ENCODE assay signal across 17 cellular contexts in the genomic region with DNA sequence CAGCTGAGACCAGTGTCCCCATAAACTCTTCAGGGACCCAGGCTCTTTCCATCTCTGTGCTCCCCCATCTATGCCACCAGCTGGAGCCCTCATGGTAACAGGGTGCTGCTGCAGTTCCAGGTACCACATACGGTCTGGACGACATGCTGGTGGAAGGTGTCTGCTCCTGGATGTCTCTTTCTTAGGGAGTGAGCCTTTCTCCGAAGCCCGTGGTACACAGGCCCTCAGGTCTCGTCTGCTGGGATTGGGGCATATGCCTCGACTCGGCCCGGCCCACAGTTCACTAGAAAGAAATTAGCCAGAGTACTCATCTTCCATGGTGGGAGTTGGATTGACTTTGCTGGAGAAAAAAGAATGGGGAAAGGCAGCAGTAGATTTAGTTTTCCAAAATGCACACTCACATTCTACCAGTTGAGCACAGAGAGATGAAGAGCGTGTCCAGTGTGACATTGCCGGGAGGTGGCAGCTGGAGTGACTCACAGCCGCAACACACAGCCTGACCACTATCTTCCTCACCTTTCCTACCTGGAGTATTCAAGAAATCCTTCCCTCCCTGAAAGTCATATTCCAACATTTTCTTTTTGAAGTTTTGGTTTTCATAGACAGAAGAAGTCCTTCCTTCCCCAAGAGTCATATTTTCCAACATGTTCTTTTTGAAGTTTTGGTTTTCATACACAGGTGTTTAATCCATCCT. TPM values are rescaled to one million over a fixed set of nuclear protein-coding genes. Genes with fewer than 3 reads are reported as not detected.
DNase-seq lines count a peak whose midpoint lies in the region; ATAC-seq, FAIRE-seq and TF ChIP-seq lines count a peak whose summit lies in the region.
"Had no signal": no experiment of that assay in that cellular context is flagged by ENCODE, and none has a peak within 500 bp of the region (broad histone marks: within the 10 kb centered on the region; RNA-seq: fewer than 3 reads in every experiment).

No MANE protein-coding gene starts in this region.

- H3K4me1 ChIP-seq in HepG2 (ENCODE audit: insufficient read depth, low read length) (no peaks in the 10 kb centered on the region), right lobe of liver (no peaks in the 10 kb centered on the region), trophoblast cell (ENCODE audit: control insufficient read depth in 1 of 2, insufficient read depth in 2 of 2, low read length in 2 of 2) (peaks cover 15 to 18% of the 10 kb centered on the region in 2 experiments)

- no peaks in the 10 kb centered on the region for H4K20me1 ChIP-seq in HepG2 (ENCODE audit: insufficient read depth, low read length)
- H4K20me1 ChIP-seq: BLaER1 treated with 17β-estradiol and CSF1 and Interleukin-3, amounts not matched to agents 10 nM and 100 nM had no signal

- no peak overlapping the region for H2BK120ac ChIP-seq in trophoblast cell (ENCODE audit: insufficient read depth, low read length, poor library complexity)

- H2AK5ac ChIP-seq in trophoblast cell (ENCODE audit: low read length), result no peak overlapping the region

- in situ Hi-C loops in HepG2 (cut with HindIII; ENCODE audit: extremely low pct_ligation_motif_present, low pct_unique_long_range_greater_than_20kb), result no loop called here

- POLR2A ChIA-PET in HepG2 (lab: Yijun Ruan, JAX), result no interaction called here

- BruUV-seq in HepG2 (replicated peaks; lab: Mats Ljungman, UMichigan), result no TSS peak

- H2BK12ac ChIP-seq in trophoblast cell (ENCODE audit: low read length), result no peak overlapping the region

- H3K9me3 ChIP-seq in HepG2 (ENCODE audit: low read length) (no peaks in the 10 kb centered on the region), right lobe of liver (no peaks in the 10 kb centered on the region), trophoblast cell (ENCODE audit: insufficient read depth, low read depth, low read length) (no peaks in the 10 kb centered on the region)

- no peak overlapping the region for H3K4me2 ChIP-seq in HepG2 (ENCODE audit: low read depth, low read length)
- no peak overlapping the region for H3K4me2 ChIP-seq in trophoblast cell (ENCODE audit: low read length)
- H3K4me2 ChIP-seq: BLaER1 treated with 17β-estradiol and CSF1 and Interleukin-3, amounts not matched to agents 10 nM and 100 nM had no signal

- H3K4me3 ChIP-seq in HepG2 (replicated peaks in 1 of 3; ENCODE audit: insufficient read depth in 1 of 3, low read depth in 2 of 3, low read length in 3 of 3) (no peak overlapping the region), right lobe of liver (no peak overlapping the region), trophoblast cell (ENCODE audit: low read depth, low read length) (no peak overlapping the region)
- H3K4me3 ChIP-seq: BLaER1 treated with 17β-estradiol and CSF1 and Interleukin-3, amounts not matched to agents 10 nM and 100 nM; GM12878 had no signal

- H3K23ac ChIP-seq in trophoblast cell (ENCODE audit: low read length), result no peak overlapping the region

- H3K18ac ChIP-seq in trophoblast cell (ENCODE audit: low read length), result no peak overlapping the region

- H2AFZ ChIP-seq in HepG2 (ENCODE audit: low read length) (no peak overlapping the region), trophoblast cell (ENCODE audit: insufficient read depth, low read length, poor library complexity) (no peak overlapping the region)

- H3K9ac ChIP-seq in HepG2 (ENCODE audit: insufficient read depth, low read depth, low read length) (no peak overlapping the region), trophoblast cell (ENCODE audit: low read length) (no peak overlapping the region)
- H3K9ac ChIP-seq: BLaER1 treated with 17β-estradiol and CSF1 and Interleukin-3, amounts not matched to agents 10 nM and 100 nM had no signal

- TF ChIP-seq RAD21 in HepG2 (CRISPR knock-in tag; IDR thresholded peaks at IDR 0.05), result no peak

- TF ChIP-seq CTCF in HepG2 (CRISPR knock-in tag; IDR thresholded peaks at IDR 0.05), result peak; percentile 28
- no peak for TF ChIP-seq CTCF in right lobe of liver (IDR thresholded peaks at IDR 0.05)

- no peak for TF ChIP-seq EP300 in HepG2 (IDR thresholded peaks at IDR 0.05; ENCODE audit: low read depth in 2 of 2, low read length in 2 of 2)
- TF ChIP-seq EP300 in HepG2 (CRISPR knock-in tag; IDR thresholded peaks at IDR 0.05; ENCODE audit: borderline replicate concordance), result no peak

- no peak overlapping the region for H3K4ac ChIP-seq in trophoblast cell (ENCODE audit: low read depth, low read length)

- FAIRE-seq in HepG2 (lab: Jason Lieb, UNC), result peak; percentile 75
- FAIRE-seq: GM12878 had no signal

- H3K27me3 ChIP-seq in HepG2 (ENCODE audit: control insufficient read depth in 1 of 2, insufficient read depth in 2 of 2, low read length in 2 of 2), result peaks cover 6 to 49% of the 10 kb centered on the region in 2 experiments; a peak in 4 of 5 replicates
- no peaks in the 10 kb centered on the region for H3K27me3 ChIP-seq in right lobe of liver
- H3K27me3 ChIP-seq in trophoblast cell (ENCODE audit: insufficient read depth, low read length), result no peaks in the 10 kb centered on the region
- H3K27me3 ChIP-seq: BLaER1 treated with 17β-estradiol and CSF1 and Interleukin-3, amounts not matched to agents 10 nM and 100 nM had no signal

- ATAC-seq in HepG2 (peak; percentile 85), right lobe of liver (no peak), GM21737 (IDR thresholded peaks at IDR 0.05; ENCODE audit: unreplicated experiment) (no peak)
- ATAC-seq: GM12878 had no signal

- H3K79me1 ChIP-seq in trophoblast cell (ENCODE audit: low read length), result peaks cover 2% of the 10 kb centered on the region

- no peak overlapping the region for H4K8ac ChIP-seq in trophoblast cell (ENCODE audit: low read depth, low read length)

- DNase-seq in HepG2 (ENCODE audit: low spot score) (no peak), right lobe of liver (no peak), islet precursor cell (peak; percentile 36), trophoblast cell (peak; percentile 49 to 73), 8988T (no peak), COLO829 (ENCODE audit: low spot score) (no peak)
- DNase-seq: ACHN; CD4-positive, CD25-positive, alpha-beta regulatory T cell; DMS79; GOT3; H9 had no signal

- CTCF ChIA-PET in HepG2 (lab: Yijun Ruan, JAX; ENCODE audit: low intra/inter-chr PET ratio, low total read pairs), result interaction anchor here (1.2 kb wide), 1 partner anchor 21 kb away, joined by 3 read pairs; no protein-coding TSS in a partner anchor

- H4K12ac ChIP-seq in trophoblast cell (ENCODE audit: low read depth, low read length), result no peak overlapping the region

- 11% methylated on average over 11 of the region's 11 CpGs for WGBS in HepG2 (ENCODE audit: low lambda C conversion rate)
- WGBS in right lobe of liver (ENCODE audit: insufficient coverage, low coverage, low lambda C conversion rate, missing lambda C conversion rate), result 72% methylated on average over 9 of the region's 11 CpGs
- WGBS in trophoblast cell (ENCODE audit: extremely low coverage, insufficient coverage, insufficient read length), result no CpG with 5 or more reads among the region's 11 CpGs

- H4K91ac ChIP-seq in trophoblast cell (ENCODE audit: low read depth, low read length), result no peak overlapping the region

- H3K79me2 ChIP-seq in HepG2 (ENCODE audit: insufficient read depth, low read length) (no peaks in the 10 kb centered on the region), trophoblast cell (ENCODE audit: control insufficient read depth, insufficient read depth, low read length, poor library complexity) (no peaks in the 10 kb centered on the region)

- TF ChIP-seq POLR2A in HepG2 (IDR thresholded peaks at IDR 0.05; ENCODE audit: insufficient read depth in 1 of 2, low read depth in 2 of 2, low read length in 2 of 2), result no peak
- TF ChIP-seq POLR2A in right lobe of liver (IDR thresholded peaks at IDR 0.05), result no peak

- intact Hi-C loops in HepG2 (cut with micrococcal nuclease; ENCODE audit: unreplicated experiment), result no loop called here
- intact Hi-C loops in right lobe of liver (cut with DNase I), result no loop called here

- H2BK5ac ChIP-seq in trophoblast cell (ENCODE audit: low read depth, low read length, poor library complexity), result no peak overlapping the region

- H3K36me3 ChIP-seq in HepG2 (replicated peaks in 1 of 2; ENCODE audit: control insufficient read depth in 1 of 2, insufficient read depth in 2 of 2, low read length in 2 of 2) (no peaks in the 10 kb centered on the region), right lobe of liver (no peaks in the 10 kb centered on the region), trophoblast cell (ENCODE audit: control insufficient read depth in 1 of 2, insufficient read depth in 2 of 2, low read length in 2 of 2) (no peaks in the 10 kb centered on the region)
- H3K36me3 ChIP-seq: BLaER1 treated with 17β-estradiol and CSF1 and Interleukin-3, amounts not matched to agents 10 nM and 100 nM had no signal

- H3K27ac ChIP-seq in HepG2 (ENCODE audit: extremely low read length, insufficient read depth, low read length) (no peak overlapping the region), right lobe of liver (no peak overlapping the region), trophoblast cell (ENCODE audit: low read depth, low read length) (no peak overlapping the region)
- H3K27ac ChIP-seq: BLaER1 treated with 17β-estradiol and CSF1 and Interleukin-3, amounts not matched to agents 10 nM and 100 nM had no signal

- H3K14ac ChIP-seq in trophoblast cell (ENCODE audit: low read length), result no peak overlapping the region

RNA-seq across cellular contexts. Expression of a gene that starts 18.6 kb away (rescaled TPM):
- total RNA-seq in HepG2 (2016; rRNA removed; fragmentation: Illumina TruSeq; extraction: Trizol), result not detected in 2 replicates
- total RNA-seq in HepG2 (2016; cell fraction: cytosol; rRNA removed; fragmentation: Illumina TruSeq; extraction: Trizol; ENCODE audit: low read depth), result not detected in 2 replicates
- total RNA-seq in HepG2 (2016; cell fraction: insoluble cytoplasmic fraction; rRNA removed; fragmentation: Illumina TruSeq; extraction: Trizol), result not detected in 2 replicates
- total RNA-seq in HepG2 (2016; cell fraction: membrane; rRNA removed; fragmentation: Illumina TruSeq; extraction: Trizol), result not detected in 2 replicates
- not detected in 2 replicates for total RNA-seq in HepG2 (2016; cell fraction: nucleus; rRNA removed; fragmentation: Illumina TruSeq; extraction: Trizol)
- not detected in 2 replicates for polyA plus RNA-seq in HepG2 (2011; rRNA removed)
- polyA plus RNA-seq in HepG2 (2011; cell fraction: cytosol; rRNA removed), result not detected in 2 replicates
- polyA plus RNA-seq in HepG2 (2011; cell fraction: nucleus; rRNA removed), result not detected in 2 replicates
- polyA plus RNA-seq in HepG2 (2012), result not detected in 2 replicates
- not detected in 2 replicates for polyA plus RNA-seq in HepG2 (2016; cell fraction: cytosol; fragmentation: Illumina TruSeq; extraction: Trizol; ENCODE audit: low read depth)
- not detected in 2 replicates for polyA plus RNA-seq in HepG2 (2016; cell fraction: insoluble cytoplasmic fraction; fragmentation: Illumina TruSeq; extraction: Trizol; ENCODE audit: low read depth)
- not detected in 2 replicates for polyA plus RNA-seq in HepG2 (2016; cell fraction: membrane; fragmentation: Illumina TruSeq; extraction: Trizol; ENCODE audit: low read depth)
- not detected in 2 replicates for polyA plus RNA-seq in HepG2 (2016; cell fraction: nucleus; fragmentation: Illumina TruSeq; extraction: Trizol; ENCODE audit: insufficient read depth, low read depth)
- not detected in 2 replicates for polyA minus RNA-seq in HepG2 (2011; rRNA and poly(A)+ RNA removed; ENCODE audit: low replicate concordance)
- polyA minus RNA-seq in HepG2 (2011; cell fraction: cytosol; rRNA and poly(A)+ RNA removed), result not detected in 2 replicates
- not detected in 2 replicates for polyA minus RNA-seq in HepG2 (2011; cell fraction: nucleus; rRNA and poly(A)+ RNA removed)
- total RNA-seq in right lobe of liver, result not detected
- polyA plus RNA-seq in trophoblast cell (2013), result not detected in 2 replicates
- total RNA-seq: A172; CD4-positive, CD25-positive, alpha-beta regulatory T cell; G401; GM12878; H9; HT1080 had no signal
- polyA plus RNA-seq: CD4-positive, CD25-positive, alpha-beta regulatory T cell; GM12878 had no signal

RNA-seq across cellular contexts. Expression of a gene that starts 40.1 kb away (rescaled TPM):
- total RNA-seq in HepG2 (2016; rRNA removed; fragmentation: Illumina TruSeq; extraction: Trizol) (72.9 and 84.7 TPM in 2 replicates), right lobe of liver (10 to 100 TPM in 4 of 6 experiments, 1 to 10 TPM in 2; 8.6 to 22.1 (median 11.1) TPM)
- total RNA-seq in HepG2 (2016; cell fraction: cytosol; rRNA removed; fragmentation: Illumina TruSeq; extraction: Trizol; ENCODE audit: low read depth), result 7.0 TPM in 2 replicates
- 69.1 and 75.0 TPM in 2 replicates for total RNA-seq in HepG2 (2016; cell fraction: insoluble cytoplasmic fraction; rRNA removed; fragmentation: Illumina TruSeq; extraction: Trizol)
- 12.7 and 13.6 TPM in 2 replicates for total RNA-seq in HepG2 (2016; cell fraction: membrane; rRNA removed; fragmentation: Illumina TruSeq; extraction: Trizol)
- total RNA-seq in HepG2 (2016; cell fraction: nucleus; rRNA removed; fragmentation: Illumina TruSeq; extraction: Trizol), result 52.3 and 56.5 TPM in 2 replicates
- 29.2 and 36.1 TPM in 2 replicates for polyA plus RNA-seq in HepG2 (2011; rRNA removed)
- 38.8 and 67.0 TPM in 2 replicates for polyA plus RNA-seq in HepG2 (2011; cell fraction: cytosol; rRNA removed)
- polyA plus RNA-seq in HepG2 (2011; cell fraction: nucleus; rRNA removed), result 104 and 106 TPM in 2 replicates
- 40.7 and 46.9 TPM in 2 replicates for polyA plus RNA-seq in HepG2 (2012)
- polyA plus RNA-seq in HepG2 (2016; cell fraction: cytosol; fragmentation: Illumina TruSeq; extraction: Trizol; ENCODE audit: low read depth), result 5.7 and 6.3 TPM in 2 replicates
- polyA plus RNA-seq in HepG2 (2016; cell fraction: insoluble cytoplasmic fraction; fragmentation: Illumina TruSeq; extraction: Trizol; ENCODE audit: low read depth), result 85.9 and 97.1 TPM in 2 replicates
- polyA plus RNA-seq in HepG2 (2016; cell fraction: membrane; fragmentation: Illumina TruSeq; extraction: Trizol; ENCODE audit: low read depth), result 6.4 and 8.4 TPM in 2 replicates
- polyA plus RNA-seq in HepG2 (2016; cell fraction: nucleus; fragmentation: Illumina TruSeq; extraction: Trizol; ENCODE audit: insufficient read depth, low read depth), result 70.0 and 74.0 TPM in 2 replicates
- polyA minus RNA-seq in HepG2 (2011; rRNA and poly(A)+ RNA removed; ENCODE audit: low replicate concordance), result 47.5 and 58.8 TPM in 2 replicates
- 20.8 and 32.8 TPM in 2 replicates for polyA minus RNA-seq in HepG2 (2011; cell fraction: cytosol; rRNA and poly(A)+ RNA removed)
- polyA minus RNA-seq in HepG2 (2011; cell fraction: nucleus; rRNA and poly(A)+ RNA removed), result 119 and 124 TPM in 2 replicates
- 18.8 and 19.7 TPM in 2 replicates for polyA plus RNA-seq in trophoblast cell (2013)

RNA-seq across cellular contexts. Expression of a gene that starts 44.5 kb away (rescaled TPM):
- total RNA-seq in HepG2 (2016; rRNA removed; fragmentation: Illumina TruSeq; extraction: Trizol) (not detected in 2 replicates), right lobe of liver (not detected)
- not detected in 2 replicates for total RNA-seq in HepG2 (2016; cell fraction: cytosol; rRNA removed; fragmentation: Illumina TruSeq; extraction: Trizol; ENCODE audit: low read depth)
- not detected in 2 replicates for total RNA-seq in HepG2 (2016; cell fraction: insoluble cytoplasmic fraction; rRNA removed; fragmentation: Illumina TruSeq; extraction: Trizol)
- not detected in 2 replicates for total RNA-seq in HepG2 (2016; cell fraction: membrane; rRNA removed; fragmentation: Illumina TruSeq; extraction: Trizol)
- total RNA-seq in HepG2 (2016; cell fraction: nucleus; rRNA removed; fragmentation: Illumina TruSeq; extraction: Trizol), result not detected in 2 replicates
- not detected in 2 replicates for polyA plus RNA-seq in HepG2 (2011; rRNA removed)
- not detected in 2 replicates for polyA plus RNA-seq in HepG2 (2011; cell fraction: cytosol; rRNA removed)
- not detected in 2 replicates for polyA plus RNA-seq in HepG2 (2011; cell fraction: nucleus; rRNA removed)
- not detected in 2 replicates for polyA plus RNA-seq in HepG2 (2012)
- polyA plus RNA-seq in HepG2 (2016; cell fraction: cytosol; fragmentation: Illumina TruSeq; extraction: Trizol; ENCODE audit: low read depth), result not detected in 2 replicates
- polyA plus RNA-seq in HepG2 (2016; cell fraction: insoluble cytoplasmic fraction; fragmentation: Illumina TruSeq; extraction: Trizol; ENCODE audit: low read depth), result not detected in 2 replicates
- polyA plus RNA-seq in HepG2 (2016; cell fraction: membrane; fragmentation: Illumina TruSeq; extraction: Trizol; ENCODE audit: low read depth), result not detected in 2 replicates
- not detected in 2 replicates for polyA plus RNA-seq in HepG2 (2016; cell fraction: nucleus; fragmentation: Illumina TruSeq; extraction: Trizol; ENCODE audit: insufficient read depth, low read depth)
- not detected in 2 replicates for polyA minus RNA-seq in HepG2 (2011; rRNA and poly(A)+ RNA removed; ENCODE audit: low replicate concordance)
- not detected in 2 replicates for polyA minus RNA-seq in HepG2 (2011; cell fraction: cytosol; rRNA and poly(A)+ RNA removed)
- not detected in 2 replicates for polyA minus RNA-seq in HepG2 (2011; cell fraction: nucleus; rRNA and poly(A)+ RNA removed)
- polyA plus RNA-seq in trophoblast cell (2013), result 13.5 and 14.2 TPM in 2 replicates
- total RNA-seq: CD4-positive, CD25-positive, alpha-beta regulatory T cell had no signal
- polyA plus RNA-seq: CD4-positive, CD25-positive, alpha-beta regulatory T cell had no signal

Comparison
In these comparisons a context has a peak if more than half of its experiments do, and no peak if none do; other contexts are left out.
1. DNase-seq: peak in islet precursor cell (single experiment) and trophoblast cell (2 of 2); none in HepG2 (single experiment), right lobe of liver (0 of 3), 8988T (single experiment) and COLO829 (single experiment).